ENCODE assay signal across 18 cellular contexts in the genomic region with DNA sequence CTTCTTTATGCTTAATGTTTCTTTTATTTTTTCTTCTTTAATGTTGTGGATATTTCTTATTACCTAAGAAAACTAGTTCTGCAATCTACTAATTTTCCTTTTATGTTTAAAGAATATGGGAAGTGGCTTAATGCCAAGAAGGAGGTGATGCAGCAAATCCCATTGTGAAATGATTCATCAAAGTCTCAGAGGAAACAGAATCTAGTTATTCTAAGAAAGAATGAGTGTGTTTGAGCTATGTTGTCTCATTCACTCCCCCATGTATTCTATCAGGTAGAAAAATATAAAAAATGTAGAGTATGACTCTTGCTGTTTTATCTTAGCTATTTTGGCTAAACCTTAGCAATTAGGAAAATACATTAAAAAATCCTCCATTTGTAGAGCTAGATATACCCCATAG.
A peak's percentile ranks its signal among the peaks of the same experiment; 100 is the strongest.
DNase-seq lines count a peak whose midpoint lies in the region; TF ChIP-seq lines count a peak whose summit lies in the region.
"Had no signal": no experiment of that assay in that cellular context is flagged by ENCODE, and none has a peak within 500 bp of the region (broad histone marks: within the 10 kb centered on the region; RNA-seq: fewer than 3 reads in every experiment).

No MANE protein-coding gene starts in this region.

- H3K4me2 ChIP-seq in mesenchymal stem cell (ENCODE audit: low read length, poor library complexity, severe bottlenecking): no peak overlapping the region

- H4K8ac ChIP-seq in mesenchymal stem cell (ENCODE audit: low read length): no peak overlapping the region

- H3K9ac ChIP-seq in adipocyte (ENCODE audit: low read length) (no peak overlapping the region), mesenchymal stem cell (ENCODE audit: low read length) (no peak overlapping the region)

- H4K91ac ChIP-seq in mesenchymal stem cell (ENCODE audit: low read length): no peak overlapping the region

- H3K36me3 ChIP-seq in adipocyte (ENCODE audit: control insufficient read depth, insufficient read depth, low read length, severe bottlenecking) (no peaks in the 10 kb centered on the region), mesenchymal stem cell (ENCODE audit: control insufficient read depth in 1 of 2, insufficient read depth in 2 of 2, low read depth in 1 of 2, low read length in 2 of 2) (no peaks in the 10 kb centered on the region)
- H3K36me3 ChIP-seq: left lung, pancreas, upper lobe of left lung had no signal

- no peak overlapping the region for H2BK120ac ChIP-seq in mesenchymal stem cell (ENCODE audit: low read depth, low read length)

- H3K4me3 ChIP-seq in adipocyte (ENCODE audit: low read length) (no peak overlapping the region), foreskin fibroblast (ENCODE audit: low read depth in 1 of 2, low read length in 2 of 2) (no peak overlapping the region), mesenchymal stem cell (ENCODE audit: insufficient read depth in 1 of 2, low read depth in 1 of 2, low read length in 2 of 2) (no peak overlapping the region)
- H3K4me3 ChIP-seq: left lung, pancreas, upper lobe of left lung had no signal

- H3K79me1 ChIP-seq in mesenchymal stem cell (replicated peaks; ENCODE audit: low read length, poor library complexity, severe bottlenecking): no peaks in the 10 kb centered on the region

- no peak overlapping the region for H2BK12ac ChIP-seq in mesenchymal stem cell (ENCODE audit: low read length in 2 of 2)

- no peak overlapping the region for H3K27ac ChIP-seq in mesenchymal stem cell (ENCODE audit: low read length, poor library complexity, severe bottlenecking)
- H3K27ac ChIP-seq: epithelial cell of prostate, left lung, pancreas, upper lobe of left lung had no signal

- intact Hi-C loops in posterior vena cava (cut with DNase I): no loop called here

- no peak for TF ChIP-seq CTCF in foreskin fibroblast (IDR thresholded peaks at IDR 0.05; ENCODE audit: low read depth, low read length)

- H2BK5ac ChIP-seq in mesenchymal stem cell (ENCODE audit: low read depth, low read length, poor library complexity, severe bottlenecking): no peak overlapping the region

- no peaks in the 10 kb centered on the region for H3K9me3 ChIP-seq in adipocyte (ENCODE audit: control insufficient read depth, low read length)
- no peaks in the 10 kb centered on the region for H3K9me3 ChIP-seq in mesenchymal stem cell (ENCODE audit: control insufficient read depth, low read length)
- H3K9me3 ChIP-seq: left lung, pancreas, upper lobe of left lung had no signal

- H3K4me1 ChIP-seq in adipocyte (ENCODE audit: control insufficient read depth, insufficient read depth, low read length) (no peaks in the 10 kb centered on the region), mesenchymal stem cell (ENCODE audit: control insufficient read depth, insufficient read depth, low read depth, low read length) (no peaks in the 10 kb centered on the region)
- H3K4me1 ChIP-seq: left lung, pancreas, upper lobe of left lung had no signal

- H3K4ac ChIP-seq in mesenchymal stem cell (ENCODE audit: low read depth in 1 of 2, low read length in 2 of 2): no peak overlapping the region

- no peak overlapping the region for H2AK5ac ChIP-seq in mesenchymal stem cell (ENCODE audit: low read length, severe bottlenecking)

- peak; percentile 48 for DNase-seq in DMS53 (lab: John Stamatoyannopoulos, UW)
- DNase-seq in MV-4-11 (lab: John Stamatoyannopoulos, UW): peak; percentile 20
- DNase-seq in adipocyte (ENCODE audit: low read depth): peak; percentile 42
- DNase-seq in foreskin fibroblast: peak; percentile 14 to 71
- DNase-seq in mesenchymal stem cell: no peak
- no peak for DNase-seq in T1000 (lab: John Stamatoyannopoulos, UW)
- DNase-seq in GM19238 (ENCODE audit: insufficient read length, low spot score): no peak
- no peak for DNase-seq in posterior vena cava (ENCODE audit: low spot score)
- DNase-seq: activated CD4-positive, alpha-beta T cell treated with anti-CD3 and anti-CD28 coated beads for 1 hour; cerebellar nuclear complex; left lung; NCI-H510A treated with DMSO at 0.1 percent for 48 hours; pancreas; small intestine; stimulated activated naive CD4-positive, alpha-beta T cell; SW 1271; upper lobe of left lung had no signal

- H3K27me3 ChIP-seq in adipocyte (replicated peaks; ENCODE audit: control insufficient read depth, insufficient read depth, low read length): no peaks in the 10 kb centered on the region
- H3K27me3 ChIP-seq in mesenchymal stem cell (ENCODE audit: control insufficient read depth in 1 of 2, insufficient read depth in 1 of 2, low read length in 2 of 2): no peaks in the 10 kb centered on the region
- H3K27me3 ChIP-seq: left lung, pancreas, upper lobe of left lung had no signal

- H3K23ac ChIP-seq in mesenchymal stem cell (ENCODE audit: low read length in 2 of 2): no peak overlapping the region

- no peak overlapping the region for H3K18ac ChIP-seq in mesenchymal stem cell (ENCODE audit: low read depth in 1 of 2, low read length in 2 of 2)

- no peak overlapping the region for H2AFZ ChIP-seq in mesenchymal stem cell (ENCODE audit: low read depth, low read length)

- no peak overlapping the region for H2BK15ac ChIP-seq in mesenchymal stem cell (ENCODE audit: low read depth, poor library complexity, severe bottlenecking)

- no peak overlapping the region for H3K14ac ChIP-seq in mesenchymal stem cell (ENCODE audit: low read length in 2 of 2)

Comparison
In these comparisons a context has a peak if more than half of its experiments do, and no peak if none do; other contexts are left out.
1. DNase-seq: peak in DMS53 (single experiment), MV-4-11 (single experiment), adipocyte (single experiment) and foreskin fibroblast (2 of 2); none in mesenchymal stem cell (single experiment), T1000 (single experiment), GM19238 (single experiment) and posterior vena cava (single experiment).